25 cellular contexts compared by ENCODE assay signal in genomic region chr7:156702399-156702798, GRCh38.
DNase-seq lines count a peak whose midpoint lies in the region; ATAC-seq, FAIRE-seq and TF ChIP-seq lines count a peak whose summit lies in the region.
"Had no signal": no experiment of that assay in that cellular context is flagged by ENCODE, and none has a peak within 500 bp of the region (broad histone marks: within the 10 kb centered on the region; RNA-seq: fewer than 3 reads in every experiment).

No MANE protein-coding gene starts in this region.

- TF ChIP-seq POLR2A in HepG2 (IDR thresholded peaks at IDR 0.05; ENCODE audit: insufficient read depth in 1 of 2, low read depth in 2 of 2, low read length in 2 of 2) (no peak), right lobe of liver (IDR thresholded peaks at IDR 0.05) (no peak)

- no peak for FAIRE-seq in HepG2 (lab: Jason Lieb, UNC)
- FAIRE-seq: GM12878, GM12892, GM18507 had no signal

- in situ Hi-C loops in HepG2 (cut with HindIII; ENCODE audit: extremely low pct_ligation_motif_present, low pct_unique_long_range_greater_than_20kb), result no loop called here

- H4K20me1 ChIP-seq in HepG2 (ENCODE audit: insufficient read depth, low read length), result no peaks in the 10 kb centered on the region
- no peaks in the 10 kb centered on the region for H4K20me1 ChIP-seq in KMS-11 (ENCODE audit: insufficient read depth)
- H4K20me1 ChIP-seq: BLaER1 had no signal

- peaks cover 50% of the 10 kb centered on the region for H3K36me3 Mint-ChIP-seq in endothelial cell (ENCODE audit: low read depth, unreplicated experiment)

- no peak overlapping the region for H2AFZ ChIP-seq in HepG2 (ENCODE audit: low read length)
- H2AFZ ChIP-seq in KMS-11 (ENCODE audit: low read depth), result no peak overlapping the region

- TF ChIP-seq EP300 in HepG2 (IDR thresholded peaks at IDR 0.05; ENCODE audit: low read depth in 2 of 2, low read length in 2 of 2) (no peak), HepG2 (CRISPR knock-in tag; IDR thresholded peaks at IDR 0.05; ENCODE audit: borderline replicate concordance) (no peak)

- BruUV-seq in HepG2 (replicated peaks; lab: Mats Ljungman, UMichigan), result no TSS peak

- H3K27ac ChIP-seq in HepG2 (ENCODE audit: extremely low read length, insufficient read depth, low read length), result no peak overlapping the region
- no peak overlapping the region for H3K27ac ChIP-seq in right lobe of liver
- no peak overlapping the region for H3K27ac ChIP-seq in KMS-11
- H3K27ac ChIP-seq: 22Rv1, BLaER1 had no signal

- H3K4me2 ChIP-seq in HepG2 (ENCODE audit: low read depth, low read length) (no peak overlapping the region), KMS-11 (peak overlapping the region; percentile 70)
- H3K4me2 ChIP-seq: BLaER1 had no signal

- H3K4me3 Mint-ChIP-seq in endothelial cell (ENCODE audit: unreplicated experiment), result peak overlapping the region; percentile 82
- H3K4me3 Mint-ChIP-seq: CD14-positive monocyte; CD4-positive, alpha-beta memory T cell; CD4-positive, CD25-positive, alpha-beta regulatory T cell; CD8-positive, alpha-beta memory T cell had no signal

- no peak overlapping the region for H3K4me3 ChIP-seq in HepG2 (replicated peaks in 1 of 3; ENCODE audit: insufficient read depth in 1 of 3, low read depth in 2 of 3, low read length in 3 of 3)
- no peak overlapping the region for H3K4me3 ChIP-seq in right lobe of liver
- no peak overlapping the region for H3K4me3 ChIP-seq in KMS-11 (IDR thresholded peaks at IDR 0.05; ENCODE audit: insufficient read depth, low read depth, low read length)
- H3K4me3 ChIP-seq: BLaER1, GM12878 had no signal

- DNase-seq in HepG2 (ENCODE audit: low spot score) (no peak), right lobe of liver (no peak), endothelial cell (ENCODE audit: low spot score) (no peak), NCI-H146 treated with DMSO at 0.1 percent for 48 hours (lab: John Stamatoyannopoulos, UW; ENCODE audit: unreplicated experiment) (no peak), Right ventricle myocardium superior (no peak)
- DNase-seq: ACHN; BE2C; CD4-positive, alpha-beta memory T cell; CD4-positive, CD25-positive, alpha-beta regulatory T cell; CD8-positive, alpha-beta memory T cell; COR-L47; DMS 273 treated with DMSO at 0.1 percent for 48 hours; DMS153; DMS53; DMS79; DND-41; EL; GDM1 had no signal

- ATAC-seq in HepG2 (no peak), right lobe of liver (no peak), Right ventricle myocardium superior (ENCODE audit: poor library complexity) (no peak)
- ATAC-seq: GM12878 had no signal

- no peaks in the 10 kb centered on the region for H3K27me3 ChIP-seq in HepG2 (ENCODE audit: control insufficient read depth in 1 of 2, insufficient read depth in 2 of 2, low read length in 2 of 2)
- no peaks in the 10 kb centered on the region for H3K27me3 ChIP-seq in right lobe of liver
- no peaks in the 10 kb centered on the region for H3K27me3 ChIP-seq in KMS-11 (ENCODE audit: insufficient read depth, low read depth)
- H3K27me3 ChIP-seq: BE2C, BLaER1 had no signal

- H3K9me3 ChIP-seq in HepG2 (ENCODE audit: low read length) (peaks cover 7% of the 10 kb centered on the region; the same call in 1 of the 2 replicates), right lobe of liver (no peaks in the 10 kb centered on the region)
- H3K9me3 ChIP-seq: BE2C had no signal

- no peak overlapping the region for H3K27ac Mint-ChIP-seq in endothelial cell (ENCODE audit: unreplicated experiment)
- H3K27ac Mint-ChIP-seq: CD4-positive, alpha-beta memory T cell; CD4-positive, CD25-positive, alpha-beta regulatory T cell; CD8-positive, alpha-beta memory T cell had no signal

- intact Hi-C loops in HepG2 (cut with micrococcal nuclease; ENCODE audit: unreplicated experiment), result no loop called here
- intact Hi-C loops in right lobe of liver (cut with DNase I), result no loop called here
- intact Hi-C loops in Right ventricle myocardium superior (cut with DNase I), result no loop called here

- no peak for TF ChIP-seq CTCF in HepG2 (CRISPR knock-in tag; IDR thresholded peaks at IDR 0.05)
- TF ChIP-seq CTCF in right lobe of liver (IDR thresholded peaks at IDR 0.05), result no peak
- no peak for TF ChIP-seq CTCF in KMS-11 (conservative IDR thresholded peaks at IDR 0.05; ENCODE audit: low read depth, low read length)
- TF ChIP-seq CTCF in endothelial cell (IDR thresholded peaks at IDR 0.05; ENCODE audit: unreplicated experiment), result no peak

- H3K4me1 ChIP-seq in HepG2 (ENCODE audit: insufficient read depth, low read length), result peaks cover 8% of the 10 kb centered on the region
- H3K4me1 ChIP-seq in right lobe of liver, result peaks cover 0 to 11% (median 0%) of the 10 kb centered on the region in 4 donors
- H3K4me1 ChIP-seq in KMS-11 (ENCODE audit: low read depth, poor library complexity, severe bottlenecking), result peaks cover 60% of the 10 kb centered on the region
- H3K4me1 ChIP-seq: BE2C had no signal

- CTCF ChIA-PET in HepG2 (lab: Yijun Ruan, JAX; ENCODE audit: low intra/inter-chr PET ratio, low total read pairs), result no interaction called here

- H3K9ac ChIP-seq in HepG2 (ENCODE audit: insufficient read depth, low read depth, low read length) (no peak overlapping the region), KMS-11 (no peak overlapping the region)
- H3K9ac ChIP-seq: BLaER1 had no signal

- no peak for TF ChIP-seq RAD21 in HepG2 (CRISPR knock-in tag; IDR thresholded peaks at IDR 0.05)

- peaks cover 4% of the 10 kb centered on the region for H3K27me3 Mint-ChIP-seq in endothelial cell (ENCODE audit: unreplicated experiment)
- H3K27me3 Mint-ChIP-seq: CD4-positive, alpha-beta memory T cell; CD4-positive, CD25-positive, alpha-beta regulatory T cell; CD8-positive, alpha-beta memory T cell had no signal

- POLR2A ChIA-PET in HepG2 (lab: Yijun Ruan, JAX), result no interaction called here

- peaks cover 5% of the 10 kb centered on the region for H3K9me3 Mint-ChIP-seq in endothelial cell (ENCODE audit: unreplicated experiment)

- H3K79me2 ChIP-seq in HepG2 (ENCODE audit: insufficient read depth, low read length), result no peaks in the 10 kb centered on the region
- no peaks in the 10 kb centered on the region for H3K79me2 ChIP-seq in KMS-11 (ENCODE audit: insufficient read depth, low read depth)

- H3K4me1 Mint-ChIP-seq in endothelial cell (ENCODE audit: unreplicated experiment), result no peaks in the 10 kb centered on the region

- H3K36me3 ChIP-seq in HepG2 (replicated peaks in 1 of 2; ENCODE audit: control insufficient read depth in 1 of 2, insufficient read depth in 2 of 2, low read length in 2 of 2) (no peaks in the 10 kb centered on the region), right lobe of liver (no peaks in the 10 kb centered on the region), KMS-11 (ENCODE audit: insufficient read depth) (no peaks in the 10 kb centered on the region)
- H3K36me3 ChIP-seq: BE2C had no signal

TF ChIP-seq in HepG2, 621 proteins besides CTCF, POLR2A, EP300 and RAD21:
- TF ChIP-seq ZNF724P (CRISPR knock-in tag; IDR thresholded peaks at IDR 0.05; ENCODE audit: borderline replicate concordance), result no peak
- no peak for TF ChIP-seq ZNF576 (CRISPR knock-in tag; IDR thresholded peaks at IDR 0.05)
- no peak for TF ChIP-seq ZSCAN29 (CRISPR knock-in tag; conservative IDR thresholded peaks at IDR 0.05)
- TF ChIP-seq MAFK (conservative IDR thresholded peaks at IDR 0.05 in 1 of 2, IDR thresholded peaks at IDR 0.05 in 1 of 2; ENCODE audit: low read length in 2 of 2), result peak; percentile 13 to 51; a peak in 2 of 4 replicates
- TF ChIP-seq PAX8 (CRISPR knock-in tag; IDR thresholded peaks at IDR 0.05; ENCODE audit: borderline replicate concordance), result no peak
- 0 out of 2 replicates have a peak, but pooled peaks have one; percentile 37 for TF ChIP-seq MAFF (IDR thresholded peaks at IDR 0.05; ENCODE audit: low read depth, low read length)
